In genomic region chr6:26054937-26055669, GRCh38 we compare ENCODE assay signal across 1 cellular context.
TF ChIP-seq lines count a peak whose summit lies in the region.

No MANE protein-coding gene starts in this region.

TF ChIP-seq in HepG2, 621 proteins besides CTCF, POLR2A, EP300 and RAD21 (continued from another document and continues in another):
- TF ChIP-seq BCLAF1 (IDR thresholded peaks at IDR 0.05) (no peak), MED8 (CRISPR knock-in tag; IDR thresholded peaks at IDR 0.05; ENCODE audit: insufficient replicate concordance) (peak; percentile 70), ZNF558 (CRISPR knock-in tag; IDR thresholded peaks at IDR 0.05; ENCODE audit: borderline replicate concordance) (no peak), TEAD2 (CRISPR knock-in tag; IDR thresholded peaks at IDR 0.05) (peak; percentile 51; the same call in 1 of the 2 replicates), ZNF800 (CRISPR knock-in tag; IDR thresholded peaks at IDR 0.05) (peak; percentile 79), ZNF136 (CRISPR knock-in tag; IDR thresholded peaks at IDR 0.05; ENCODE audit: low read depth) (0 out of 2 replicates have a peak, but pooled peaks have one; percentile 18), ATRX (CRISPR knock-in tag; IDR thresholded peaks at IDR 0.05; ENCODE audit: borderline replicate concordance) (no peak), ZNF746 (CRISPR knock-in tag; IDR thresholded peaks at IDR 0.05) (0 out of 2 replicates have a peak, but pooled peaks have one; percentile 36), ZNF234 (CRISPR knock-in tag; conservative IDR thresholded peaks at IDR 0.05) (no peak), ZC3H13 (CRISPR knock-in tag; IDR thresholded peaks at IDR 0.05) (no peak), RARG (CRISPR knock-in tag; IDR thresholded peaks at IDR 0.05; ENCODE audit: low read depth) (no peak), KDM3A (CRISPR knock-in tag; IDR thresholded peaks at IDR 0.05; ENCODE audit: low read depth) (0 out of 2 replicates have a peak, but pooled peaks have one; percentile 22), ZNF891 (CRISPR knock-in tag; IDR thresholded peaks at IDR 0.05) (no peak), PCBP1 (IDR thresholded peaks at IDR 0.05; ENCODE audit: borderline replicate concordance, low read depth, low read length) (no peak), CSRNP2 (CRISPR knock-in tag; conservative IDR thresholded peaks at IDR 0.05; ENCODE audit: low read depth) (no peak), BCL6 (CRISPR knock-in tag; IDR thresholded peaks at IDR 0.05) (peak; percentile 68; the same call in 1 of the 2 replicates), ARID4A (CRISPR knock-in tag; IDR thresholded peaks at IDR 0.05; ENCODE audit: borderline replicate concordance) (peak; percentile 69; the same call in 1 of the 2 replicates), RBFOX2 (IDR thresholded peaks at IDR 0.05; ENCODE audit: low read depth, low read length) (peak; percentile 85), GATAD2A (CRISPR knock-in tag; IDR thresholded peaks at IDR 0.05) (peak; percentile 94), ADNP (CRISPR knock-in tag; IDR thresholded peaks at IDR 0.05) (no peak), IRF2 (CRISPR knock-in tag; IDR thresholded peaks at IDR 0.05) (peak; percentile 96), ZNF660 (CRISPR knock-in tag; IDR thresholded peaks at IDR 0.05; ENCODE audit: borderline replicate concordance, low read depth) (no peak), IRX3 (CRISPR knock-in tag; IDR thresholded peaks at IDR 0.05; ENCODE audit: borderline replicate concordance, low read depth) (0 out of 2 replicates have a peak, but pooled peaks have one; percentile 15), ZNF124 (CRISPR knock-in tag; IDR thresholded peaks at IDR 0.05) (no peak), YY1 (IDR thresholded peaks at IDR 0.05; ENCODE audit: insufficient read depth, insufficient replicate concordance, low read depth, low read length) (peak; percentile 84), FOXO4 (CRISPR knock-in tag; conservative IDR thresholded peaks at IDR 0.05) (no peak), ZNF674 (CRISPR knock-in tag; IDR thresholded peaks at IDR 0.05; ENCODE audit: low read depth) (no peak), ZNF616 (CRISPR knock-in tag; IDR thresholded peaks at IDR 0.05; ENCODE audit: low read depth) (no peak), SMAD3 (CRISPR knock-in tag; IDR thresholded peaks at IDR 0.05) (peak; percentile 77; the same call in 1 of the 2 replicates), ZNF580 (CRISPR knock-in tag; IDR thresholded peaks at IDR 0.05; ENCODE audit: borderline replicate concordance, low read depth) (peak; percentile 52; the same call in 1 of the 2 replicates), GABPA (IDR thresholded peaks at IDR 0.05; ENCODE audit: low read depth, low read length) (no peak), GABPA (CRISPR knock-in tag; IDR thresholded peaks at IDR 0.05; ENCODE audit: low read depth) (peak; percentile 57), TEF (CRISPR knock-in tag; IDR thresholded peaks at IDR 0.05) (no peak), U2AF1 (optimal IDR thresholded peaks at IDR 0.05; ENCODE audit: low read depth, low read length) (peak; percentile 18), FOXA3 (CRISPR knock-in tag; IDR thresholded peaks at IDR 0.05) (peak; percentile 75), SMYD3 (CRISPR knock-in tag; IDR thresholded peaks at IDR 0.05) (peak; percentile 75), ZIK1 (CRISPR knock-in tag; IDR thresholded peaks at IDR 0.05; ENCODE audit: borderline replicate concordance, low read depth) (no peak; the same call in 1 of the 2 replicates), REPIN1 (CRISPR knock-in tag; IDR thresholded peaks at IDR 0.05; ENCODE audit: borderline replicate concordance, low read depth) (peak; percentile 60; the same call in 1 of the 2 replicates), ZNF274 (CRISPR knock-in tag; IDR thresholded peaks at IDR 0.05) (no peak), HNF1B (CRISPR knock-in tag; IDR thresholded peaks at IDR 0.05) (peak; percentile 56; the same call in 1 of the 2 replicates), DNMT1 (CRISPR knock-in tag; IDR thresholded peaks at IDR 0.05) (no peak), ZNF670 (CRISPR knock-in tag; IDR thresholded peaks at IDR 0.05; ENCODE audit: borderline replicate concordance) (peak; percentile 21; the same call in 1 of the 2 replicates)
